ENCODE assay signal across 15 cellular contexts in the genomic region with DNA sequence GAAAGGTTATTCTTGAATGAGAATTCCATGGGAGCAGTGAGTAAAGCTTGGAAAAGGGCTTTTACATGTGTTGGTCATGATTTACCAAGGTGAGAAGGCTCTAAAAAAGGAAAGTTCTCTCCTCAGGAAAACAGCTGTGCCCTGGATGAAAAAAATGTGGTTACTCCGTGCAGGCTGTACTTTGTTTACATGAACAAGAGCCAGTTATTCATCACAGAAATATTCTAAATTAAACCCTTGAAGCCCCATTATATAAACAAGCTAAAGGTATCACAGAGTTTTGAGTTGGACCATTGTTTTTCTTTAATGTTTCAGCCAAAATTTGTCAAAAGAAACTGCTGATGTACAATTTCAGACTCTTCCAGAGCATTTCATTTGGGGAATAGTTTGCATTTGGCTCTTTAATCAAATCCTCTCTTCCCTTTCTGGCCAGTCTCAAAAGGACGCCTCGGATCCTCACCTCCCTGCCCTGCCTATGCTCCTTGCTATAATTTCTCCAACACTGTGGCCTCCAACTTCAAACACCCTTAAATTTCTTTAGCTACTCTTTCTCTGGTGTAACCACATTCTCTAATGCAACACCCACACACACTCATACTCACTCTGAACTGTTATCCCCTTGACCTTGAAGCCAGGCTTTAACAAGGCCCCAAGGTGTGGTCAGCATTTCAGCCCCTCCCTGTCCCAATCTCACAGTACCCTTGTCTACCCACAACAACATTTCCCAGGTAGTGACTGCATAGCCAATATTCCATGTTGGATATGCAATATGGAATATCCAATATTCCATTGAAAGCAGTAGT. TPM values are rescaled to one million over a fixed set of nuclear protein-coding genes. Genes with fewer than 3 reads are reported as not detected.
DNase-seq lines count a peak whose midpoint lies in the region; ATAC-seq and TF ChIP-seq lines count a peak whose summit lies in the region.
"Had no signal": no experiment of that assay in that cellular context is flagged by ENCODE, and none has a peak within 500 bp of the region (broad histone marks: within the 10 kb centered on the region; RNA-seq: fewer than 3 reads in every experiment).

No MANE protein-coding gene starts in this region.

- H3K4me1 ChIP-seq in foreskin keratinocyte = peaks cover 14% of the 10 kb centered on the region

- DNase-seq in EL (peak; percentile 38), SW480 (ENCODE audit: low spot score) (peak; percentile 88), foreskin keratinocyte (peak in 1 of 2 donors; percentile 57), sciatic nerve (ENCODE audit: low spot score) (no peak), NCI-H510A treated with DMSO at 0.1 percent for 48 hours (lab: John Stamatoyannopoulos, UW) (no peak), NCI-H1105 treated with DMSO at 0.1 percent for 48 hours (lab: John Stamatoyannopoulos, UW) (no peak)
- no peak for DNase-seq in activated CD4-positive, alpha-beta T cell treated with anti-CD3 and anti-CD28 coated beads, Interleukin-2, amount 50 U/mL, for 4 hours
- DNase-seq: activated effector memory CD4-positive, alpha-beta T cell treated with Interleukin-2 at 50 U/mL for 16 hours; H7; Kasumi-1; mucosa of descending colon; SIG-M5; stimulated activated naive B cell treated with anti-CD40 and anti-IgM and Interleukin-4, amounts not matched to agents 10 μg/mL and 1 μg/mL and 100 μg/mL, for 72 hours had no signal

- no peak for TF ChIP-seq CTCF in foreskin keratinocyte (conservative IDR thresholded peaks at IDR 0.05)

- intact Hi-C loops in sciatic nerve (cut with DNase I) = no loop called here

- no peaks in the 10 kb centered on the region for H3K27me3 ChIP-seq in foreskin keratinocyte

- ATAC-seq in foreskin keratinocyte = peak; percentile 42
- peak; percentile 75 for ATAC-seq in sciatic nerve
- ATAC-seq in HG03439 (IDR thresholded peaks at IDR 0.05; ENCODE audit: unreplicated experiment) = no peak
- ATAC-seq: activated CD4-positive, CD25-positive, alpha-beta regulatory T cell treated with anti-CD3 and anti-CD28 coated beads, Interleukin-2, amount 50 U/mL, for 24 hours; mucosa of descending colon had no signal

- H3K27ac ChIP-seq in foreskin keratinocyte = no peak overlapping the region

RNA-seq across cellular contexts. Expression of gene AFAP1L2, which starts 47.3 kb away (rescaled TPM):
- total RNA-seq in foreskin keratinocyte (53.8 and 58.4 TPM in 2 replicates), sciatic nerve (144 TPM)
- polyA plus RNA-seq in foreskin keratinocyte = 24.2 and 24.6 TPM in 2 replicates

Comparison
In these comparisons a context has a peak if more than half of its experiments do, and no peak if none do; other contexts are left out.
1. DNase-seq: peak in EL (single experiment) and SW480 (single experiment); none in sciatic nerve (single experiment), NCI-H510A treated with DMSO at 0.1 percent for 48 hours (single experiment), NCI-H1105 treated with DMSO at 0.1 percent for 48 hours (single experiment) and activated CD4-positive, alpha-beta T cell treated with anti-CD3 and anti-CD28 coated beads, Interleukin-2, amount 50 U/mL, for 4 hours (0 of 2).